In the genomic region with DNA sequence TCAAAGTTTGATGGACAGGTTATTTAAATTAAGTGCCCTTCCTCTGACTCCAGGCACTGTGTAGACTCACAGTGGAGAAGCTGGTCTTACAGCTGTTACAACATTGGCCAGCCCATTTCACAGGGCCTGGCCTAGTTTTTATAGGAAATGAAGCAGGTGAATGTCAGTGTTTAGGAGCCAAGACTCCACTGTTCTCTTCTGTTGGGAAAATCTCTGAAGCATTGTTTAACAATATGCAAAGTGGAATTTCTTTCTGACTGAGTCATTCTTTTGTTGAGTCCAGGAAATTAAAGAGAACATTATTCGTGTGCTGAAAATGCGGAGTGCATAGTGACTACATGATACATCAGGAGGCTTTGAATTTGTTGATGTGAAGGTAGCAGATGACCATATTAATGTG, we compare ENCODE assay signal across 19 cellular contexts.
DNase-seq lines count a peak whose midpoint lies in the region; ATAC-seq, FAIRE-seq and TF ChIP-seq lines count a peak whose summit lies in the region.
"Had no signal": no experiment of that assay in that cellular context is flagged by ENCODE, and none has a peak within 500 bp of the region (broad histone marks: within the 10 kb centered on the region; RNA-seq: fewer than 3 reads in every experiment).

No MANE protein-coding gene starts in this region.

- H3K4me3 ChIP-seq in HUES48 (ENCODE audit: low read depth, low read length) (no peak overlapping the region), endothelial cell of umbilical vein (replicated peaks in 1 of 3; ENCODE audit: insufficient read depth in 1 of 3, low read depth in 1 of 3, low read length in 3 of 3) (no peak overlapping the region)
- H3K4me3 ChIP-seq: A549, cardiac muscle cell, HAP-1 had no signal

- no peak overlapping the region for H3K27ac Mint-ChIP-seq in activated CD8-positive, alpha-beta memory T cell treated with anti-CD3 and anti-CD28 coated beads, Interleukin-2, amount 10 ng/mL, durations not matched to agents 7 days and 5 days
- H3K27ac Mint-ChIP-seq: endodermal cell had no signal

- CTCF ChIA-PET in endothelial cell of umbilical vein (lab: Charles Lee): no interaction called here
- CTCF ChIA-PET in activated CD8-positive, alpha-beta memory T cell treated with anti-CD3 and anti-CD28 coated beads, Interleukin-2, amount 10 ng/mL, durations not matched to agents 7 days and 5 days (lab: Charles Lee): no interaction called here

- H3K4me3 Mint-ChIP-seq in activated CD8-positive, alpha-beta memory T cell treated with anti-CD3 and anti-CD28 coated beads, Interleukin-2, amount 10 ng/mL, durations not matched to agents 7 days and 5 days: no peak overlapping the region
- H3K4me3 Mint-ChIP-seq: endodermal cell had no signal

- H3K27ac ChIP-seq in HUES48 (ENCODE audit: low read depth, low read length) (peak overlapping the region; percentile 89), endothelial cell of umbilical vein (ENCODE audit: insufficient read depth, low read depth, low read length) (peak overlapping the region; percentile 77)
- H3K27ac ChIP-seq: A549, cardiac muscle cell, neutrophil had no signal

- no peaks in the 10 kb centered on the region for H3K9me3 ChIP-seq in HUES48 (ENCODE audit: control insufficient read depth, insufficient read depth, low read length)
- no peaks in the 10 kb centered on the region for H3K9me3 ChIP-seq in endothelial cell of umbilical vein (replicated peaks; ENCODE audit: control insufficient read depth, insufficient read depth, low read length)
- H3K9me3 ChIP-seq: A549, HAP-1, neutrophil had no signal

- POLR2A ChIA-PET in endothelial cell of umbilical vein (lab: Charles Lee): no interaction called here

- ATAC-seq in activated CD8-positive, alpha-beta memory T cell treated with anti-CD3 and anti-CD28 coated beads, Interleukin-2, amount 10 ng/mL, durations not matched to agents 7 days and 5 days: no peak
- no peak for ATAC-seq in HG03280 (IDR thresholded peaks at IDR 0.05; ENCODE audit: unreplicated experiment)
- ATAC-seq: A549, SK-N-SH treated with all-trans-retinoic acid at 6 μM for 48 hours had no signal

- H3K36me3 ChIP-seq in HUES48 (ENCODE audit: control insufficient read depth, insufficient read depth, low read length) (no peaks in the 10 kb centered on the region), endothelial cell of umbilical vein (ENCODE audit: control insufficient read depth in 2 of 2, extremely low read depth in 1 of 2, insufficient read depth in 2 of 2, low read length in 2 of 2) (no peaks in the 10 kb centered on the region)
- H3K36me3 ChIP-seq: cardiac muscle cell, HAP-1, neutrophil had no signal

- H2AFZ ChIP-seq in endothelial cell of umbilical vein (ENCODE audit: low read depth, low read length): no peak overlapping the region

- H4K20me1 ChIP-seq in endothelial cell of umbilical vein (replicated peaks; ENCODE audit: control insufficient read depth, extremely low read depth, insufficient read depth, low read length): no peaks in the 10 kb centered on the region

- H3K36me3 Mint-ChIP-seq in activated CD8-positive, alpha-beta memory T cell treated with anti-CD3 and anti-CD28 coated beads, Interleukin-2, amount 10 ng/mL, durations not matched to agents 7 days and 5 days: no peaks in the 10 kb centered on the region

- no peaks in the 10 kb centered on the region for H3K27me3 Mint-ChIP-seq in activated CD8-positive, alpha-beta memory T cell treated with anti-CD3 and anti-CD28 coated beads, Interleukin-2, amount 10 ng/mL, durations not matched to agents 7 days and 5 days

- H3K4me1 ChIP-seq in HUES48 (ENCODE audit: control insufficient read depth, insufficient read depth, low read length): peaks cover 19% of the 10 kb centered on the region
- H3K4me1 ChIP-seq in endothelial cell of umbilical vein (ENCODE audit: control insufficient read depth, extremely low read depth, insufficient read depth, low read length): peaks cover 31% of the 10 kb centered on the region
- H3K4me1 ChIP-seq: A549, HAP-1 had no signal

- intact Hi-C loops in endothelial cell of umbilical vein (cut with micrococcal nuclease): loop anchor here (1.0 to 5.0 kb wide), 3 partner anchors 32 to 65 kb away; partner anchors contain the start of gene ARRDC4

- H3K9me3 Mint-ChIP-seq in activated CD8-positive, alpha-beta memory T cell treated with anti-CD3 and anti-CD28 coated beads, Interleukin-2, amount 10 ng/mL, durations not matched to agents 7 days and 5 days (ENCODE audit: low read depth): peaks cover 6% of the 10 kb centered on the region
- H3K9me3 Mint-ChIP-seq: endodermal cell had no signal

- no peak for TF ChIP-seq POLR2A in endothelial cell of umbilical vein (IDR thresholded peaks at IDR 0.05; ENCODE audit: low read depth, low read length)

- no peaks in the 10 kb centered on the region for H3K9me1 ChIP-seq in endothelial cell of umbilical vein (replicated peaks; ENCODE audit: control insufficient read depth, extremely low read depth, insufficient read depth, low read length)

- H3K4me2 ChIP-seq in endothelial cell of umbilical vein (ENCODE audit: insufficient read depth, low read length): no peak overlapping the region
- H3K4me2 ChIP-seq: A549 had no signal

- TF ChIP-seq CTCF in endothelial cell of umbilical vein (IDR thresholded peaks at IDR 0.05; ENCODE audit: extremely low read depth in 1 of 2, insufficient read depth in 1 of 2, low read depth in 1 of 2, low read length in 2 of 2): no peak

- H3K4me1 Mint-ChIP-seq in activated CD8-positive, alpha-beta memory T cell treated with anti-CD3 and anti-CD28 coated beads, Interleukin-2, amount 10 ng/mL, durations not matched to agents 7 days and 5 days: no peaks in the 10 kb centered on the region
- H3K4me1 Mint-ChIP-seq: endodermal cell had no signal

- H3K27me3 ChIP-seq in HUES48 (ENCODE audit: control insufficient read depth, insufficient read depth, low read length) (no peaks in the 10 kb centered on the region), endothelial cell of umbilical vein (ENCODE audit: control insufficient read depth in 2 of 2, insufficient read depth in 2 of 2, low read length in 2 of 2) (no peaks in the 10 kb centered on the region)
- H3K27me3 ChIP-seq: cardiac muscle cell, neutrophil had no signal

- H3K9ac ChIP-seq in HUES48 (ENCODE audit: low read depth, low read length) (peak overlapping the region; percentile 18; the same call in 1 of the 2 replicates), endothelial cell of umbilical vein (replicated peaks; ENCODE audit: extremely low read depth, insufficient read depth, low read length) (no peak overlapping the region)

- BruUV-seq in endothelial cell of umbilical vein (replicated peaks; lab: Mats Ljungman, UMichigan): no TSS peak

- DNase-seq in AG08395 (ENCODE audit: low spot score) (peak; percentile 46), endothelial cell of umbilical vein (ENCODE audit: low read depth, low spot score) (peak; percentile 93), kidney tubule cell (ENCODE audit: low spot score) (peak; percentile 94), DMS153 treated with DMSO at 0.1 percent for 48 hours (lab: John Stamatoyannopoulos, UW; ENCODE audit: unreplicated experiment) (no peak), NCI-H2227 treated with DMSO at 0.1 percent for 48 hours (lab: John Stamatoyannopoulos, UW) (no peak)
- DNase-seq in activated CD8-positive, alpha-beta memory T cell treated with anti-CD3 and anti-CD28 coated beads, Interleukin-2, amount 10 ng/mL, durations not matched to agents 7 days and 5 days: no peak
- DNase-seq: activated naive CD4-positive, alpha-beta T cell treated with anti-CD3 and anti-CD28 coated beads, Interleukin-2, amount 50 U/mL, for 16 hours; COR-L47; endodermal cell; mesenchymal stem cell; NCI-H2171; small intestine had no signal

- dilution Hi-C loops in endothelial cell of umbilical vein (cut with MboI; ENCODE audit: extremely low pct_ligation_motif_present, low sequenced_read_pairs): no loop called here

- no peak for FAIRE-seq in endothelial cell of umbilical vein (lab: Jason Lieb, UNC)
- FAIRE-seq: A549, small intestine had no signal

- H3K79me2 ChIP-seq in endothelial cell of umbilical vein (ENCODE audit: control insufficient read depth, insufficient read depth, low read length): no peaks in the 10 kb centered on the region

TF ChIP-seq in endothelial cell of umbilical vein, 7 proteins besides CTCF, POLR2A, EP300 and RAD21:
- TF ChIP-seq POLR2AphosphoS5 (IDR thresholded peaks at IDR 0.05; ENCODE audit: insufficient read depth, low read depth, low read length): no peak
- no peak for TF ChIP-seq GATA2 (IDR thresholded peaks at IDR 0.05; ENCODE audit: insufficient read depth, insufficient read length, low read depth, low read length)
- peak; percentile 81 for TF ChIP-seq JUN (IDR thresholded peaks at IDR 0.05; ENCODE audit: borderline replicate concordance, insufficient read depth, insufficient read length, low read depth)
- TF ChIP-seq EZH2 (IDR thresholded peaks at IDR 0.05; ENCODE audit: borderline replicate concordance, low read depth, low read length, severe bottlenecking): no peak
- TF ChIP-seq MAX (IDR thresholded peaks at IDR 0.05; ENCODE audit: insufficient read depth, insufficient read length): no peak
- peak; percentile 39 for TF ChIP-seq FOS (IDR thresholded peaks at IDR 0.05; ENCODE audit: borderline replicate concordance, insufficient read depth, low read length)
- no peak for TF ChIP-seq MYC (IDR thresholded peaks at IDR 0.05; ENCODE audit: low read depth, low read length)

Comparison
In these comparisons a context has a peak if more than half of its experiments do, and no peak if none do; other contexts are left out.
1. DNase-seq: peak in AG08395 (single experiment), endothelial cell of umbilical vein (single experiment) and kidney tubule cell (single experiment); none in activated CD8-positive, alpha-beta memory T cell treated with anti-CD3 and anti-CD28 coated beads, Interleukin-2, amount 10 ng/mL, durations not matched to agents 7 days and 5 days (single experiment), DMS153 treated with DMSO at 0.1 percent for 48 hours (single experiment) and NCI-H2227 treated with DMSO at 0.1 percent for 48 hours (single experiment).